Comparison of ENCODE assay signal across 7 cellular contexts in the genomic region with DNA sequence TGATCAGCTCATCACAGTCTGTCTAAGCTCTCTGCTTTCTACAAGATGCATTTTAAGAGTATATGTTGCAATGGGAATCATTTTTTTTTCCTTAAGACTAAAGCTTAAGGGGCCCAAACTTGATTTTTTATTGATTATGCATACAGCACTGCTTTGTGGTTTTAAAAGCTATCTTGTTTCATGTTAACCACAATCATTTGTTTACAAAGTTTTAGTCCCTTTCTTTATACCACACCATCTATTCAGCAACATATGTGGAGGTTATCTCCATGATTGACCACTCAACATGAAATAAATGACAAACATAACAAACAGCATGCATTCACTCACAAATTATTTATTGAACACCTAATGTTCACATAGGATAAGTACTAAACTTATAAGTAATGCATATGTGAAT.
"Had no signal": no experiment of that assay in that cellular context is flagged by ENCODE, and none has a peak within 500 bp of the region (broad histone marks: within the 10 kb centered on the region; RNA-seq: fewer than 3 reads in every experiment).

No MANE protein-coding gene starts in this region.

- H3K4me1 Mint-ChIP-seq: IgD-negative memory B cell had no signal

- ATAC-seq: HepG2, K562 had no signal

- H3K27ac ChIP-seq: HL-60 had no signal

- H3K27me3 Mint-ChIP-seq: IgD-negative memory B cell had no signal

- DNase-seq: IMR-90, KBM-7, KG1 had no signal

- H3K27ac Mint-ChIP-seq: IgD-negative memory B cell had no signal

- H3K4me3 ChIP-seq: K562 had no signal

- H3K4me3 Mint-ChIP-seq: IgD-negative memory B cell had no signal
